ENCODE assay signal across 34 cellular contexts in genomic region chr12:52693261-52693660, GRCh38. TPM values are rescaled to one million over a fixed set of nuclear protein-coding genes. Genes with fewer than 3 reads are reported as not detected.
"Had no signal": no experiment of that assay in that cellular context is flagged by ENCODE, and none has a peak within 500 bp of the region (broad histone marks: within the 10 kb centered on the region; RNA-seq: fewer than 3 reads in every experiment).

No MANE protein-coding gene starts in this region.

- DNase-seq: cerebellar nuclear complex; cortex of kidney; effector memory CD8-positive, alpha-beta T cell; esophagus squamous epithelium; head of caudate nucleus; kidney; left lung; mesenchymal stem cell; mucosa of descending colon; naive B cell; ovary; posterior cingulate gyrus; psoas muscle; right cardiac atrium; sigmoid colon; stimulated activated CD4-positive, alpha-beta T cell treated with anti-CD3 and anti-CD28 coated beads, Interleukin-2, amount 100 ng/mL, for 24 hours; stimulated activated CD4-positive, alpha-beta T cell treated with anti-CD3 and anti-CD28 coated beads, Interleukin-4, amount 100 ng/mL, for 24 hours; stimulated activated naive CD4-positive, alpha-beta T cell treated with Interleukin-2 at 50 U/mL for 16 hours; stomach; thyroid gland; trophoblast cell had no signal

- H3K9me3 ChIP-seq: esophagus squamous epithelium, left lung, mucosa of descending colon, ovary, psoas muscle, sigmoid colon, stomach, thyroid gland had no signal

- H3K4me3 Mint-ChIP-seq: mesothelial cell of epicardium; neural crest cell; stimulated activated effector memory CD8-positive, alpha-beta T cell treated with anti-CD3 and anti-CD28 coated beads, Interleukin-12 subunit alpha, Interleukin-12 subunit beta, amount 100 ng/mL, for 72 hours had no signal

- H3K4me1 ChIP-seq: psoas muscle had no signal

- H3K9me3 Mint-ChIP-seq: effector memory CD8-positive, alpha-beta T cell; mesothelial cell of epicardium; naive B cell; neural crest cell; stimulated activated effector memory CD8-positive, alpha-beta T cell treated with anti-CD3 and anti-CD28 coated beads, Interleukin-12 subunit alpha, Interleukin-12 subunit beta, amount 100 ng/mL, for 72 hours had no signal

- H3K27ac Mint-ChIP-seq: effector memory CD8-positive, alpha-beta T cell; mesothelial cell of epicardium; stimulated activated effector memory CD8-positive, alpha-beta T cell treated with anti-CD3 and anti-CD28 coated beads, Interleukin-12 subunit alpha, Interleukin-12 subunit beta, amount 100 ng/mL, for 72 hours had no signal

- ATAC-seq: effector memory CD8-positive, alpha-beta T cell; left lung; mucosa of descending colon; psoas muscle; right cardiac atrium; stimulated activated effector memory CD8-positive, alpha-beta T cell treated with anti-CD3 and anti-CD28 coated beads, Interleukin-12 subunit alpha, Interleukin-12 subunit beta, amount 100 ng/mL, for 72 hours had no signal

- H3K36me3 Mint-ChIP-seq: mesothelial cell of epicardium; naive B cell; stimulated activated effector memory CD8-positive, alpha-beta T cell treated with anti-CD3 and anti-CD28 coated beads, Interleukin-12 subunit alpha, Interleukin-12 subunit beta, amount 100 ng/mL, for 72 hours had no signal

- H3K4me3 ChIP-seq: esophagus squamous epithelium, left lung, mucosa of descending colon, ovary, psoas muscle, sigmoid colon, stomach, thyroid gland had no signal

- H3K27ac ChIP-seq: esophagus squamous epithelium, left lung, ovary, psoas muscle, sigmoid colon, stomach, thyroid gland had no signal

- H3K36me3 ChIP-seq: esophagus squamous epithelium, left lung, ovary, sigmoid colon, stomach, thyroid gland had no signal

RNA-seq across cellular contexts. Expression of gene KRT77, which starts 10.1 kb away (rescaled TPM):
- total RNA-seq: dermis microvascular lymphatic vessel endothelial cell, esophagus squamous epithelium, fibroblast of villous mesenchyme, frontal cortex, glomerular endothelial cell, kidney, left lung, lung microvascular endothelial cell, mesothelial cell of epicardium, mucosa of descending colon, neural crest cell, ovary, psoas muscle, renal cortical epithelial cell, right cardiac atrium, sigmoid colon, skeletal muscle tissue, stomach, thyroid gland, urinary bladder had no signal

RNA-seq across cellular contexts. Expression of gene KRT1, which starts 13.1 kb away (rescaled TPM):
- total RNA-seq: dermis microvascular lymphatic vessel endothelial cell, fibroblast of villous mesenchyme, glomerular endothelial cell, kidney, lung microvascular endothelial cell, mesothelial cell of epicardium, neural crest cell, ovary, renal cortical epithelial cell, right cardiac atrium, sigmoid colon had no signal

RNA-seq across cellular contexts. Expression of gene KRT2, which starts 41.2 kb away (rescaled TPM):
- total RNA-seq: dermis microvascular lymphatic vessel endothelial cell, fibroblast of villous mesenchyme, frontal cortex, glomerular endothelial cell, kidney, left lung, lung microvascular endothelial cell, mesothelial cell of epicardium, neural crest cell, ovary, psoas muscle, renal cortical epithelial cell, right cardiac atrium, sigmoid colon, skeletal muscle tissue, stomach, subcutaneous adipose tissue, temporal lobe, urinary bladder had no signal
